Comparison of ENCODE assay signal across 24 cellular contexts in genomic region chr7:136136906-136137305, GRCh38.
DNase-seq lines count a peak whose midpoint lies in the region; ATAC-seq, FAIRE-seq and TF ChIP-seq lines count a peak whose summit lies in the region.
"Had no signal": no experiment of that assay in that cellular context is flagged by ENCODE, and none has a peak within 500 bp of the region (broad histone marks: within the 10 kb centered on the region; RNA-seq: fewer than 3 reads in every experiment).

No MANE protein-coding gene starts in this region.

- H3K79me1 ChIP-seq in H1 (ENCODE audit: low read depth, low read length), result no peaks in the 10 kb centered on the region

- H3K4me1 Mint-ChIP-seq in neural progenitor cell, result peaks cover 30% of the 10 kb centered on the region
- H3K4me1 Mint-ChIP-seq in activated T-helper 2 cell treated with anti-CD3 and anti-CD28 coated beads, Interferon-gamma antibody, Interleukin-2, Interleukin-4, amounts not matched to agents 10 μg/mL and 5 μg/mL and 100 μg/mL, durations not matched to agents 14 hours and 24 hours and 36 hours (ENCODE audit: low read depth), result no peaks in the 10 kb centered on the region

- no peaks in the 10 kb centered on the region for H4K20me1 ChIP-seq in H1 (replicated peaks in 1 of 2; ENCODE audit: control insufficient read depth in 1 of 2, insufficient read depth in 2 of 2, low read length in 2 of 2)
- no peaks in the 10 kb centered on the region for H4K20me1 ChIP-seq in neural progenitor cell (ENCODE audit: low read depth)
- H4K20me1 ChIP-seq: BLaER1 treated with 17β-estradiol and CSF1 and Interleukin-3, amounts not matched to agents 10 nM and 100 nM had no signal

- H3K27me3 ChIP-seq in H1 (replicated peaks in 1 of 4; ENCODE audit: control insufficient read depth in 3 of 4, extremely low read depth in 1 of 4, insufficient read depth in 3 of 4, low read length in 3 of 4), result no peaks in the 10 kb centered on the region
- H3K27me3 ChIP-seq in neural progenitor cell, result no peaks in the 10 kb centered on the region
- H3K27me3 ChIP-seq in spleen (replicated peaks in 1 of 7), result no peaks in the 10 kb centered on the region
- H3K27me3 ChIP-seq: BLaER1 treated with 17β-estradiol and CSF1 and Interleukin-3, amounts not matched to agents 10 nM and 100 nM had no signal

- no peak for TF ChIP-seq POLR2A in H1 (IDR thresholded peaks at IDR 0.05; ENCODE audit: control extremely low read depth in 1 of 2, low read depth in 2 of 2, low read length in 2 of 2)
- TF ChIP-seq POLR2A in spleen (IDR thresholded peaks at IDR 0.05), result no peak

- H3K4me3 Mint-ChIP-seq in neural progenitor cell, result no peak overlapping the region
- no peak overlapping the region for H3K4me3 Mint-ChIP-seq in activated T-helper 2 cell treated with anti-CD3 and anti-CD28 coated beads, Interferon-gamma antibody, Interleukin-2, Interleukin-4, amounts not matched to agents 10 μg/mL and 5 μg/mL and 100 μg/mL, durations not matched to agents 14 hours and 24 hours and 36 hours (ENCODE audit: low read depth)
- H3K4me3 Mint-ChIP-seq: CD4-positive, alpha-beta T cell had no signal

- H3K23me2 ChIP-seq in H1 (ENCODE audit: low read depth, low read length), result no peaks in the 10 kb centered on the region

- 87% methylated on average over 5 of the region's 5 CpGs; no CpG with 5 or more reads in 1 of the 2 experiments for WGBS in H1 (ENCODE audit: extremely low coverage in 1 of 2, insufficient coverage in 1 of 2, insufficient read length in 1 of 2, insufficient replicate concordance in 2 of 2, low coverage in 1 of 2, low lambda C conversion rate in 2 of 2, missing lambda C conversion rate in 1 of 2), 2 experiments
- 88 to 94% (median 91%) methylated on average over 5 of the region's 5 CpGs for WGBS in spleen, 5 donors

- H3K4ac ChIP-seq in H1 (replicated peaks; ENCODE audit: insufficient read length, low read depth, low read length), result no peak overlapping the region

- DNase-seq in D721Med (ENCODE audit: insufficient read length, low spot score) (no peak), NCI-H524 (lab: John Stamatoyannopoulos, UW) (peak; percentile 52 to 87), H1 (ENCODE audit: low read depth in 1 of 2, low spot score in 2 of 2) (no peak), neural progenitor cell (ENCODE audit: low spot score) (peak; percentile 17), spleen (no peak)
- DNase-seq in activated T-helper 2 cell treated with anti-CD3 and anti-CD28 coated beads, Interferon-gamma antibody, Interleukin-2, Interleukin-4, amounts not matched to agents 10 μg/mL and 5 μg/mL and 100 μg/mL, durations not matched to agents 14 hours and 24 hours and 36 hours (ENCODE audit: low spot score), result no peak
- DNase-seq: AML-193; CD4-positive, alpha-beta T cell; KBM-7; NCI-H1105 treated with DMSO at 0.1 percent for 48 hours; NCI-H146; NCI-H1930; NCI-H2107; NCI-H226; NCI-H510A; NCI-H748 treated with DMSO at 0.1 percent for 48 hours; NK-92 treated with Interleukin-12 subunit alpha and Interleukin-12 subunit beta, amount 100 ng/mL, for 24 hours; PC-3; SJCRH30 had no signal

- TF ChIP-seq CTCF in D721Med (IDR thresholded peaks at IDR 0.05; ENCODE audit: insufficient read depth, missing control alignments) (no peak), H1 (IDR thresholded peaks at IDR 0.05; ENCODE audit: control extremely low read depth in 1 of 3, insufficient read depth in 1 of 3, low read depth in 1 of 3, low read length in 3 of 3) (no peak), neural progenitor cell (IDR thresholded peaks at IDR 0.05) (no peak), spleen (IDR thresholded peaks at IDR 0.05 in 8 of 11, conservative IDR thresholded peaks at IDR 0.05 in 3 of 11) (no peak)

- CTCF ChIA-PET in H1 (lab: Charles Lee; ENCODE audit: partially characterized antibody), result no interaction called here

- no peak overlapping the region for H3K18ac ChIP-seq in H1 (ENCODE audit: extremely low read depth, low read length)

- no peak overlapping the region for H3K14ac ChIP-seq in H1 (ENCODE audit: insufficient read length)

- H3K27ac Mint-ChIP-seq in neural progenitor cell, result peak overlapping the region; percentile 52
- H3K27ac Mint-ChIP-seq in activated T-helper 2 cell treated with anti-CD3 and anti-CD28 coated beads, Interferon-gamma antibody, Interleukin-2, Interleukin-4, amounts not matched to agents 10 μg/mL and 5 μg/mL and 100 μg/mL, durations not matched to agents 14 hours and 24 hours and 36 hours, result no peak overlapping the region
- H3K27ac Mint-ChIP-seq: CD4-positive, alpha-beta T cell had no signal

- no peak overlapping the region for H3K9ac ChIP-seq in H1 (replicated peaks in 1 of 4; ENCODE audit: extremely low read depth in 1 of 4, low read depth in 3 of 4, low read length in 3 of 4)
- H3K9ac ChIP-seq in neural progenitor cell, result no peak overlapping the region
- H3K9ac ChIP-seq: BLaER1 treated with 17β-estradiol and CSF1 and Interleukin-3, amounts not matched to agents 10 nM and 100 nM had no signal

- no peak overlapping the region for H3K23ac ChIP-seq in H1 (ENCODE audit: insufficient read length)

- H2BK20ac ChIP-seq in H1 (ENCODE audit: low read length), result no peak overlapping the region

- no peak for TF ChIP-seq RAD21 in H1 (IDR thresholded peaks at IDR 0.05 in 1 of 2, conservative IDR thresholded peaks at IDR 0.05 in 1 of 2; ENCODE audit: low read depth in 2 of 2, low read length in 2 of 2)

- H3K27ac ChIP-seq in H1 (ENCODE audit: low read depth, low read length) (no peak overlapping the region), neural progenitor cell (no peak overlapping the region), spleen (no peak overlapping the region)
- H3K27ac ChIP-seq: A549; BLaER1 treated with 17β-estradiol and CSF1 and Interleukin-3, amounts not matched to agents 10 nM and 100 nM; SJCRH30 had no signal

- no peak overlapping the region for H2BK12ac ChIP-seq in H1 (ENCODE audit: low read depth, low read length)

- H3K56ac ChIP-seq in H1 (replicated peaks; ENCODE audit: insufficient read length, low read depth, low read length), result no peak overlapping the region

- H2BK120ac ChIP-seq in H1 (replicated peaks; ENCODE audit: low read depth, low read length), result no peak overlapping the region

- H3K27me3 Mint-ChIP-seq in neural progenitor cell (ENCODE audit: insufficient read depth, low read depth), result peaks cover 3% of the 10 kb centered on the region
- H3K27me3 Mint-ChIP-seq in activated T-helper 2 cell treated with anti-CD3 and anti-CD28 coated beads, Interferon-gamma antibody, Interleukin-2, Interleukin-4, amounts not matched to agents 10 μg/mL and 5 μg/mL and 100 μg/mL, durations not matched to agents 14 hours and 24 hours and 36 hours (ENCODE audit: low read depth), result no peaks in the 10 kb centered on the region
- H3K27me3 Mint-ChIP-seq: CD4-positive, alpha-beta T cell had no signal

- POLR2A ChIA-PET in H1 (lab: Charles Lee; ENCODE audit: partially characterized antibody), result no interaction called here

- no peak overlapping the region for H4K91ac ChIP-seq in H1 (replicated peaks; ENCODE audit: insufficient read length, low read length)

- no peak for TF ChIP-seq EP300 in H1 (IDR thresholded peaks at IDR 0.05; ENCODE audit: borderline replicate concordance in 1 of 2, low read depth in 2 of 2, low read length in 2 of 2)

- ATAC-seq in HG02970 (IDR thresholded peaks at IDR 0.05; ENCODE audit: low FRiP score, unreplicated experiment), result no peak
- ATAC-seq: A549, PC-3 had no signal

- H2BK5ac ChIP-seq in H1 (ENCODE audit: low read depth, low read length), result no peak overlapping the region

- peaks cover 0 to 5% (median 0%) of the 10 kb centered on the region in 4 experiments; a peak in 4 of 7 replicates for H3K4me1 ChIP-seq in H1 (replicated peaks in 1 of 4; ENCODE audit: control insufficient read depth in 3 of 4, insufficient read depth in 4 of 4, low read length in 3 of 4)
- peaks cover 8% of the 10 kb centered on the region for H3K4me1 ChIP-seq in neural progenitor cell
- H3K4me1 ChIP-seq in spleen, result no peaks in the 10 kb centered on the region
- H3K4me1 ChIP-seq: A549 had no signal

- H4K5ac ChIP-seq in H1 (ENCODE audit: insufficient read length, low read depth, low read length), result no peak overlapping the region

- H3K9me3 Mint-ChIP-seq in neural progenitor cell, result no peaks in the 10 kb centered on the region
- H3K9me3 Mint-ChIP-seq in activated T-helper 2 cell treated with anti-CD3 and anti-CD28 coated beads, Interferon-gamma antibody, Interleukin-2, Interleukin-4, amounts not matched to agents 10 μg/mL and 5 μg/mL and 100 μg/mL, durations not matched to agents 14 hours and 24 hours and 36 hours, result no peaks in the 10 kb centered on the region
- H3K9me3 Mint-ChIP-seq: CD4-positive, alpha-beta T cell had no signal

- intact Hi-C loops in spleen (cut with DNase I; ENCODE audit: low total_unique reads), result no loop called here
- intact Hi-C loops in activated T-helper 2 cell treated with anti-CD3 and anti-CD28 coated beads, Interferon-gamma antibody, Interleukin-2, Interleukin-4, amounts not matched to agents 10 μg/mL and 5 μg/mL and 100 μg/mL, durations not matched to agents 14 hours and 24 hours and 36 hours (cut with micrococcal nuclease), result no loop called here

- no peak overlapping the region for H2BK15ac ChIP-seq in H1 (ENCODE audit: low read length)

- peak; percentile 94 for FAIRE-seq in D721Med (lab: Jason Lieb, UNC)
- FAIRE-seq in H1 (lab: Jason Lieb, UNC), result no peak
- FAIRE-seq: A549, G401.6, GM12891 had no signal

- H2AFZ ChIP-seq in H1 (ENCODE audit: low read length) (0 out of 2 replicates have a peak overlapping the region, but pooled peaks have one; percentile 9), neural progenitor cell (replicated peaks) (peak overlapping the region; percentile 83)

- H3K4me3 ChIP-seq in H1 (ENCODE audit: extremely low read depth in 1 of 4, insufficient read depth in 2 of 4, low read depth in 3 of 4, low read length in 4 of 4) (no peak overlapping the region), neural progenitor cell (no peak overlapping the region), spleen (no peak overlapping the region)
- H3K4me3 ChIP-seq: A549; BLaER1 treated with 17β-estradiol and CSF1 and Interleukin-3, amounts not matched to agents 10 nM and 100 nM; SJCRH30 had no signal

- H3K9me3 ChIP-seq in H1 (ENCODE audit: insufficient read depth in 2 of 2, low read depth in 1 of 2, low read length in 1 of 2) (no peaks in the 10 kb centered on the region), neural progenitor cell (ENCODE audit: low read depth) (no peaks in the 10 kb centered on the region), spleen (no peaks in the 10 kb centered on the region)
- H3K9me3 ChIP-seq: A549; BLaER1 treated with 17β-estradiol and CSF1 and Interleukin-3, amounts not matched to agents 10 nM and 100 nM; SJCRH30 had no signal

- H3F3A ChIP-seq in neural progenitor cell (ENCODE audit: low read depth), result peaks cover 6% of the 10 kb centered on the region

- no peak overlapping the region for H2AK5ac ChIP-seq in H1 (ENCODE audit: low read depth, low read length)

- no peaks in the 10 kb centered on the region for H3K79me2 ChIP-seq in H1 (ENCODE audit: control insufficient read depth in 1 of 2, insufficient read depth in 2 of 2, low read length in 2 of 2)
- no peaks in the 10 kb centered on the region for H3K79me2 ChIP-seq in neural progenitor cell (ENCODE audit: low read depth)

- no peaks in the 10 kb centered on the region for H3K36me3 ChIP-seq in H1 (ENCODE audit: control insufficient read depth in 2 of 4, insufficient read depth in 4 of 4, low read length in 3 of 4)
- H3K36me3 ChIP-seq in neural progenitor cell, result no peaks in the 10 kb centered on the region
- no peaks in the 10 kb centered on the region for H3K36me3 ChIP-seq in spleen
- H3K36me3 ChIP-seq: BLaER1 treated with 17β-estradiol and CSF1 and Interleukin-3, amounts not matched to agents 10 nM and 100 nM; SJCRH30 had no signal

- peaks cover 2% of the 10 kb centered on the region for H3K36me3 Mint-ChIP-seq in neural progenitor cell
- no peaks in the 10 kb centered on the region for H3K36me3 Mint-ChIP-seq in activated T-helper 2 cell treated with anti-CD3 and anti-CD28 coated beads, Interferon-gamma antibody, Interleukin-2, Interleukin-4, amounts not matched to agents 10 μg/mL and 5 μg/mL and 100 μg/mL, durations not matched to agents 14 hours and 24 hours and 36 hours (ENCODE audit: low read depth)

- peak overlapping the region in 1 of 2 experiments; percentile 30; a peak in 1 of 4 replicates for H3K4me2 ChIP-seq in H1 (ENCODE audit: insufficient read depth in 1 of 2, low read depth in 2 of 2, low read length in 2 of 2)
- peak overlapping the region; percentile 8 for H3K4me2 ChIP-seq in neural progenitor cell
- H3K4me2 ChIP-seq: A549; BLaER1 treated with 17β-estradiol and CSF1 and Interleukin-3, amounts not matched to agents 10 nM and 100 nM had no signal

- H4K8ac ChIP-seq in H1 (ENCODE audit: extremely low read depth, insufficient read depth, low read length), result no peak overlapping the region

Comparison
In these comparisons a context has a peak if more than half of its experiments do, and no peak if none do; other contexts are left out.
1. DNase-seq: peak in NCI-H524 (2 of 2) and neural progenitor cell (single experiment); none in D721Med (single experiment), H1 (0 of 2), spleen (single experiment) and activated T-helper 2 cell treated with anti-CD3 and anti-CD28 coated beads, Interferon-gamma antibody, Interleukin-2, Interleukin-4, amounts not matched to agents 10 μg/mL and 5 μg/mL and 100 μg/mL, durations not matched to agents 14 hours and 24 hours and 36 hours (single experiment).